In the genomic region with DNA sequence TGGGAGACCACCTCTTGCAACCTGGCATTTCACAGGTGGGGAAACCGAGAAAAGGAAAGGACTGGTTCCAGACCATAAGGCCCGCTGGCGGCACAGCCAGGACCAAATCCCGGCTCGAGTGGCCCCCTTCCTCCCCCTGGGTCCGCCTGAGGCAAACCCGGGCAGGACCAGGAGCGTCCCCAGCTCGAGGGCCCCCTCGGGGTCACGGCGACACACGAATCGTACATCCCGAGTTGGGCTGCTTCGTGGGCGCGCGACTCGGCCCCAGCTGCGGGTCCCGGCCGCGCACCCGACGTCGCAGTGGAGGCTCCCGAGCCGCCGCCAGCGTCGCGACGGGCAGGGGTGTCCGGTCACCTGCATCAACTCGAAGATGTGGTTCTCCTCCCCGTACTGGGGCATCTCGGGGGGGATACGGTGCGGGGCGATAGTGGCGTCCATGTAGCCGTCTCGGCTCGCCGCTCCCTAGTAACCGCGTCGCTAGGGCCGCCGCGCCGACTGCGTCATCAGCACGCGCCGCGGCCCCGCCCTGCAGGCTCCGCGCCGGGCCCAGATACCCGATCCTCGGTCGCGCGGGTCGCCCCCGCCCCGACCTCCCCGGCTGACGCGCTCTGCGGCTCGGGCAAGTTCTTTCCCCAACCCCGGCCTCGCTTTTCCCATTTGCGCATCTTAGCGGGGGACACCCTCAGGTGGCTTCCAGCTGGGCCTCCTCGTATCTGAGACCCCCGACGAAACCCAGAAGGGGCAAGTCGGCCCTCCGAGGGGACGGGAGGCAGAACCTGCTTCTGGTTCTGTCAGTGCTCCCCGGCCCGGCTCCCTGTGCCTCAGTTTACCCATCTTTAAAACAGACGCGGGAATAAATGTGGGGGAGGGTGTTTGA, we compare ENCODE assay signal across 8 cellular contexts. TPM values are rescaled to one million over a fixed set of nuclear protein-coding genes. Genes with fewer than 3 reads are reported as not detected.
A peak's percentile ranks its signal among the peaks of the same experiment; 100 is the strongest.
DNase-seq lines count a peak whose midpoint lies in the region; ATAC-seq, FAIRE-seq and TF ChIP-seq lines count a peak whose summit lies in the region.

A gene with protein sequence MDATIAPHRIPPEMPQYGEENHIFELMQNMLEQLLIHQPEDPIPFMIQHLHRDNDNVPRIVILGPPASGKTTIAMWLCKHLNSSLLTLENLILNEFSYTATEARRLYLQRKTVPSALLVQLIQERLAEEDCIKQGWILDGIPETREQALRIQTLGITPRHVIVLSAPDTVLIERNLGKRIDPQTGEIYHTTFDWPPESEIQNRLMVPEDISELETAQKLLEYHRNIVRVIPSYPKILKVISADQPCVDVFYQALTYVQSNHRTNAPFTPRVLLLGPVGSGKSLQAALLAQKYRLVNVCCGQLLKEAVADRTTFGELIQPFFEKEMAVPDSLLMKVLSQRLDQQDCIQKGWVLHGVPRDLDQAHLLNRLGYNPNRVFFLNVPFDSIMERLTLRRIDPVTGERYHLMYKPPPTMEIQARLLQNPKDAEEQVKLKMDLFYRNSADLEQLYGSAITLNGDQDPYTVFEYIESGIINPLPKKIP (minus strand): TSS at position 467 of the 877 bp plus-strand sequence. CDS start 29 bp downstream, at position 438.

- H4K20me1 ChIP-seq in BLaER1: no peaks in the 10 kb centered on the region

- DNase-seq in GM19239 (ENCODE audit: insufficient read length, low spot score) (peak; percentile 94), SJSA1 (ENCODE audit: low read depth in 1 of 2, low spot score in 2 of 2) (peak; percentile 55 to 76), glutamatergic neuron (peak; percentile 83), occipital lobe (lab: John Stamatoyannopoulos, UW) (peak; percentile 46), superior temporal gyrus (ENCODE audit: extremely low spot score) (peak; percentile 72)
- peak; percentile 79 to 83 for DNase-seq in activated naive CD4-positive, alpha-beta T cell treated with anti-CD3 and anti-CD28 coated beads, Interleukin-2, amount 50 U/mL, for 72 hours (ENCODE audit: low spot score in 2 of 2)

- H3K27ac ChIP-seq in BLaER1 (peak within 1 kb of the TSS; percentile 77), HUES64 (ENCODE audit: low read depth, low read length) (no peak within 1 kb of the TSS), SJSA1 (peak within 1 kb of the TSS; percentile 75)

- H3K9ac ChIP-seq in BLaER1 (peak within 1 kb of the TSS; percentile 81), HUES64 (ENCODE audit: low read depth, low read length) (peak within 1 kb of the TSS; percentile 74)

- peak within 1 kb of the TSS; percentile 79 to 85 for H3K27ac Mint-ChIP-seq in activated naive CD4-positive, alpha-beta T cell treated with anti-CD3 and anti-CD28 coated beads, Interleukin-2, amount 50 U/mL, for 72 hours
- H3K27ac Mint-ChIP-seq in glutamatergic neuron (ENCODE audit: unreplicated experiment): peak within 1 kb of the TSS; percentile 22

- H3K4me3 Mint-ChIP-seq in glutamatergic neuron (ENCODE audit: unreplicated experiment): peak within 1 kb of the TSS; percentile 81

- peaks cover 3% of the 10 kb centered on the region for H3K4me1 Mint-ChIP-seq in glutamatergic neuron (ENCODE audit: low read depth, unreplicated experiment)

- H3K4me3 ChIP-seq in BLaER1 (peak within 1 kb of the TSS; percentile 93), HUES64 (ENCODE audit: low read length) (peak within 1 kb of the TSS; percentile 92), SJSA1 (peak within 1 kb of the TSS; percentile 84)

- under 1% methylated on average over 87 of the region's 89 CpGs for WGBS in HUES64

- H3K9me3 Mint-ChIP-seq in activated naive CD4-positive, alpha-beta T cell treated with anti-CD3 and anti-CD28 coated beads, Interleukin-2, amount 50 U/mL, for 72 hours: no peaks in the 10 kb centered on the region
- peaks cover 3% of the 10 kb centered on the region for H3K9me3 Mint-ChIP-seq in glutamatergic neuron (ENCODE audit: unreplicated experiment)

- H3K4me1 ChIP-seq in BLaER1 (peaks cover 40% of the 10 kb centered on the region), HUES64 (ENCODE audit: insufficient read depth, low read length) (no peaks in the 10 kb centered on the region), SJSA1 (replicated peaks) (peaks cover 4% of the 10 kb centered on the region; the same call in 1 of the 2 replicates)

- H3K4me2 ChIP-seq in BLaER1: peak within 1 kb of the TSS; percentile 96

- peaks cover 15% of the 10 kb centered on the region for H3K27me3 Mint-ChIP-seq in glutamatergic neuron (ENCODE audit: unreplicated experiment)

- H3K27me3 ChIP-seq in BLaER1: no peaks in the 10 kb centered on the region
- H3K27me3 ChIP-seq in HUES64 (ENCODE audit: insufficient read depth, low read length): peaks cover 22% of the 10 kb centered on the region
- no peaks in the 10 kb centered on the region for H3K27me3 ChIP-seq in SJSA1 (replicated peaks)

- ATAC-seq in activated naive CD4-positive, alpha-beta T cell treated with anti-CD3 and anti-CD28 coated beads, Interleukin-2, amount 50 U/mL, for 72 hours: peak; percentile 91 to 94

- no peak for TF ChIP-seq CTCF in glutamatergic neuron (IDR thresholded peaks at IDR 0.05; ENCODE audit: partially characterized antibody, unreplicated experiment)

- H3K9me3 ChIP-seq in BLaER1 (no peaks in the 10 kb centered on the region), HUES64 (ENCODE audit: insufficient read depth, low read depth, low read length) (no peaks in the 10 kb centered on the region), SJSA1 (replicated peaks) (no peaks in the 10 kb centered on the region)

- peak; percentile 78 for FAIRE-seq in GM19239 (lab: Jason Lieb, UNC)

- no peaks in the 10 kb centered on the region for H3K36me3 ChIP-seq in BLaER1
- no peaks in the 10 kb centered on the region for H3K36me3 ChIP-seq in HUES64 (ENCODE audit: insufficient read depth, low read length)
- H3K36me3 ChIP-seq in SJSA1: no peaks in the 10 kb centered on the region

- H3K36me3 Mint-ChIP-seq in activated naive CD4-positive, alpha-beta T cell treated with anti-CD3 and anti-CD28 coated beads, Interleukin-2, amount 50 U/mL, for 72 hours: no peaks in the 10 kb centered on the region
- no peaks in the 10 kb centered on the region for H3K36me3 Mint-ChIP-seq in glutamatergic neuron (ENCODE audit: unreplicated experiment)

RNA-seq across cellular contexts. Expression of the gene that starts here (rescaled TPM):
- 0.20 TPM for polyA plus RNA-seq in HUES64 (2013, experiment 1 of 2)
- 0.70 TPM for polyA plus RNA-seq in HUES64 (2013, experiment 2 of 2)
- 0.13 TPM in 1 of 2 replicates, not detected in the other for total RNA-seq in SJSA1 (2014; rRNA removed; shearing (Covaris generic))
- total RNA-seq in activated naive CD4-positive, alpha-beta T cell treated with anti-CD3 and anti-CD28 coated beads, Interleukin-2, amount 50 U/mL, for 72 hours: not detected
- total RNA-seq in glutamatergic neuron (ENCODE audit: unreplicated experiment) (0.44 TPM), occipital lobe (1.1 TPM)

Comparison
In these comparisons a context has a peak if more than half of its experiments do, and no peak if none do; other contexts are left out.
1. Peak in DNase-seq, H3K4me3 ChIP-seq and H3K27ac ChIP-seq in SJSA1; RNA of the gene not detected or under 1 TPM.
2. Peak in DNase-seq and ATAC-seq in activated naive CD4-positive, alpha-beta T cell treated with anti-CD3 and anti-CD28 coated beads, Interleukin-2, amount 50 U/mL, for 72 hours; RNA of the gene not detected or under 1 TPM.
3. Peak in DNase-seq in glutamatergic neuron; RNA of the gene not detected or under 1 TPM.